In genomic region chr7:157809154-157809862, GRCh38 we compare ENCODE assay signal across 21 cellular contexts.
"Had no signal": no experiment of that assay in that cellular context is flagged by ENCODE, and none has a peak within 500 bp of the region (broad histone marks: within the 10 kb centered on the region; RNA-seq: fewer than 3 reads in every experiment).

No MANE protein-coding gene starts in this region.

- DNase-seq: IMR-90, Karpas-422, KG1, MG63, NCI-H1092, NCI-H1105 treated with DMSO at 0.1 percent for 48 hours, NCI-H1417 treated with DMSO at 0.1 percent for 48 hours, NCI-H146, NCI-H1694 treated with DMSO at 0.1 percent for 48 hours, NCI-H1930, NCI-H2081, NCI-H2107, NCI-H2227 treated with DMSO at 0.1 percent for 48 hours, NCI-H524 treated with DMSO at 0.1 percent for 48 hours, NCI-H69, NCI-H774, RPMI8226, SHP77, SK-N-SH had no signal

- H3K9me3 ChIP-seq: MG63, SK-N-SH had no signal

- H3K36me3 ChIP-seq: MG63 had no signal

- H3K4me3 ChIP-seq: MG63 had no signal

- H3K27me3 ChIP-seq: MG63 had no signal

- FAIRE-seq: HepG2, RCC 7860 had no signal

- H3K9ac ChIP-seq: SK-N-SH had no signal

- H3K4me2 ChIP-seq: SK-N-SH had no signal
